22 cellular contexts compared by ENCODE assay signal in the genomic region with DNA sequence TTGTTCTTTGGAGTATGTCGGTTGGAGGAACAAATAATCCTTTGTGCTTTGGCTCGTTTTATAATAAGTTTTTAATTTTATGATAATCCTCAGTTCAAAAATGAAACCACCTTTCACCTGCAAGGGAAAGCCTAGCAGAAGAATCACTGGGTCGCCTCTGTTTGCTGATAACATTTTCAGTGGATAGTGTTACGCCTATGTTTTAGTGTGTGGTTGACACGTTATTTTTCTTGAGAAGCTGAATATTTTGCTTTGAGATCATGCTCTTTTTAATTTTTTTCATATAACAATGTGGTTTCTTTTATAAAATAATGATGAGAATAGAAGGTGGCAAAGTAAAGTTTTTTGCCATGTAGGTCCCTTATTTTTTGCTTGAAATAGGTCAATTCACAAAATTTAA.
A peak's percentile ranks its signal among the peaks of the same experiment; 100 is the strongest.
DNase-seq lines count a peak whose midpoint lies in the region; ATAC-seq and TF ChIP-seq lines count a peak whose summit lies in the region.
"Had no signal": no experiment of that assay in that cellular context is flagged by ENCODE, and none has a peak within 500 bp of the region (broad histone marks: within the 10 kb centered on the region; RNA-seq: fewer than 3 reads in every experiment).

No MANE protein-coding gene starts in this region.

- intact Hi-C loops in dendritic cell treated with granulocyte-macrophage colony-stimulating factor and Interleukin-4, amounts not matched to agents 40 ng/mL and 50 ng/mL, for 4 days (cut with micrococcal nuclease) = loop anchor here (2.0 kb wide), 2 partner anchors 32 to 86 kb away; no protein-coding TSS in a partner anchor
- intact Hi-C loops in spleen (cut with DNase I; ENCODE audit: low total_unique reads) = no loop called here

- no peaks in the 10 kb centered on the region for H3K27me3 Mint-ChIP-seq in dendritic cell treated with granulocyte-macrophage colony-stimulating factor and Interleukin-4, amounts not matched to agents 40 ng/mL and 50 ng/mL, for 4 days
- H3K27me3 Mint-ChIP-seq: B cell had no signal

- WGBS in SK-N-SH (ENCODE audit: low lambda C conversion rate) = 85% methylated on average over 5 of the region's 5 CpGs
- 89 to 92% (median 90%) methylated on average over 5 of the region's 5 CpGs for WGBS in spleen, 5 donors

- no peak for TF ChIP-seq RAD21 in SK-N-SH (IDR thresholded peaks at IDR 0.05; ENCODE audit: low read length)

- H3K4me3 ChIP-seq in SK-N-SH (ENCODE audit: low read depth in 2 of 2, low read length in 1 of 2) (no peak overlapping the region), Karpas-422 (ENCODE audit: low read length) (no peak overlapping the region), thoracic aorta (peak overlapping the region; percentile 42), spleen (no peak overlapping the region)
- H3K4me3 ChIP-seq: BLaER1, GM12878, GM23248 had no signal

- peaks cover 29% of the 10 kb centered on the region for H3K4me1 Mint-ChIP-seq in dendritic cell treated with granulocyte-macrophage colony-stimulating factor and Interleukin-4, amounts not matched to agents 40 ng/mL and 50 ng/mL, for 4 days (ENCODE audit: low read depth)
- H3K4me1 Mint-ChIP-seq: CD8-positive, alpha-beta memory T cell had no signal

- H3K4me2 ChIP-seq in SK-N-SH (no peak overlapping the region), Karpas-422 (ENCODE audit: low read depth, low read length, poor library complexity, severe bottlenecking) (no peak overlapping the region)
- H3K4me2 ChIP-seq: BLaER1 had no signal

- POLR2A ChIA-PET in SK-N-SH (lab: Yijun Ruan, JAX) = no interaction called here

- no peak for TF ChIP-seq EP300 in SK-N-SH (IDR thresholded peaks at IDR 0.05; ENCODE audit: borderline replicate concordance in 1 of 2, low read depth in 1 of 2, low read length in 1 of 2)

- H3K9me3 ChIP-seq in SK-N-SH (no peaks in the 10 kb centered on the region), Karpas-422 (ENCODE audit: low read length) (no peaks in the 10 kb centered on the region), thoracic aorta (no peaks in the 10 kb centered on the region), spleen (no peaks in the 10 kb centered on the region)

- H3K79me2 ChIP-seq in SK-N-SH (ENCODE audit: insufficient read depth) (no peaks in the 10 kb centered on the region), Karpas-422 (ENCODE audit: low read length) (no peaks in the 10 kb centered on the region)

- H2AFZ ChIP-seq in SK-N-SH (ENCODE audit: low read depth) = peak overlapping the region; percentile 53; the same call in 1 of the 2 replicates
- H2AFZ ChIP-seq in Karpas-422 (ENCODE audit: low read length) = peak overlapping the region; percentile 39
- H2AFZ ChIP-seq: GM23248 had no signal

- no peak for DNase-seq in SK-N-SH
- DNase-seq in Karpas-422 = no peak
- DNase-seq in thoracic aorta (ENCODE audit: low spot score) = no peak
- DNase-seq in spleen = no peak
- no peak for DNase-seq in stimulated activated CD4-positive, alpha-beta T cell treated with anti-CD3 and anti-CD28 coated beads, Interleukin-4, amount 100 ng/mL, for 1 hour
- DNase-seq in ureter (ENCODE audit: low spot score) = no peak
- DNase-seq: CD4-positive, alpha-beta T cell; CD8-positive, alpha-beta memory T cell; DMS 273 treated with DMSO at 0.1 percent for 48 hours; DMS79; EL; GDM1; GM23248; H7; HCEC 1CT had no signal

- no peak for ATAC-seq in SK-N-SH treated with all-trans-retinoic acid at 6 μM for 48 hours
- ATAC-seq in thoracic aorta (ENCODE audit: insufficient number of reproducible peaks, low FRiP score, low read depth) = no peak
- ATAC-seq: GM12878 had no signal

- TF ChIP-seq CTCF in SK-N-SH (IDR thresholded peaks at IDR 0.05) (no peak), thoracic aorta (IDR thresholded peaks at IDR 0.05) (no peak), spleen (IDR thresholded peaks at IDR 0.05 in 8 of 11, conservative IDR thresholded peaks at IDR 0.05 in 3 of 11) (no peak)

- H3F3A ChIP-seq in SK-N-SH (replicated peaks; ENCODE audit: insufficient read depth) = no peaks in the 10 kb centered on the region

- no peaks in the 10 kb centered on the region for H4K20me1 ChIP-seq in SK-N-SH (ENCODE audit: insufficient read depth)
- H4K20me1 ChIP-seq in Karpas-422 (ENCODE audit: insufficient read depth, low read depth, low read length) = no peaks in the 10 kb centered on the region
- H4K20me1 ChIP-seq: BLaER1 had no signal

- no peaks in the 10 kb centered on the region for H3K36me3 ChIP-seq in SK-N-SH (replicated peaks in 1 of 2; ENCODE audit: control insufficient read depth in 1 of 2, insufficient read depth in 2 of 2, low read length in 1 of 2)
- H3K36me3 ChIP-seq in Karpas-422 (ENCODE audit: insufficient read depth, low read length) = no peaks in the 10 kb centered on the region
- no peaks in the 10 kb centered on the region for H3K36me3 ChIP-seq in thoracic aorta
- H3K36me3 ChIP-seq in spleen = no peaks in the 10 kb centered on the region
- H3K36me3 ChIP-seq: BLaER1 had no signal

- no peak overlapping the region for H3K4me3 Mint-ChIP-seq in dendritic cell treated with granulocyte-macrophage colony-stimulating factor and Interleukin-4, amounts not matched to agents 40 ng/mL and 50 ng/mL, for 4 days
- H3K4me3 Mint-ChIP-seq: B cell; CD4-positive, alpha-beta T cell; CD8-positive, alpha-beta memory T cell had no signal

- no peak overlapping the region for H3K27ac ChIP-seq in SK-N-SH (ENCODE audit: low read depth in 2 of 2, low read length in 1 of 2)
- peak overlapping the region; percentile 94 for H3K27ac ChIP-seq in Karpas-422 (ENCODE audit: low read length)
- no peak overlapping the region for H3K27ac ChIP-seq in thoracic aorta
- H3K27ac ChIP-seq in spleen = peak overlapping the region in 4 of 8 donors; percentile 16 to 63 (median 44)
- H3K27ac ChIP-seq: 22Rv1, BLaER1, C4-2B, GM23248 had no signal

- H3K4me1 ChIP-seq in SK-N-SH (ENCODE audit: control insufficient read depth in 1 of 2, insufficient read depth in 2 of 2, low read depth in 1 of 2, low read length in 1 of 2) (no peaks in the 10 kb centered on the region; a peak in 1 of 4 replicates), Karpas-422 (ENCODE audit: low read length) (peaks cover 60% of the 10 kb centered on the region), thoracic aorta (ENCODE audit: control insufficient read depth in 1 of 2, low read depth in 2 of 2) (peaks cover 0 to 12% of the 10 kb centered on the region in 2 donors), spleen (no peaks in the 10 kb centered on the region)

- peaks cover 19% of the 10 kb centered on the region for H3K36me3 Mint-ChIP-seq in dendritic cell treated with granulocyte-macrophage colony-stimulating factor and Interleukin-4, amounts not matched to agents 40 ng/mL and 50 ng/mL, for 4 days (ENCODE audit: low read depth)
- H3K36me3 Mint-ChIP-seq: CD8-positive, alpha-beta memory T cell had no signal

- TF ChIP-seq POLR2A in spleen (IDR thresholded peaks at IDR 0.05) = no peak

- H3K9me2 ChIP-seq in SK-N-SH (no peaks in the 10 kb centered on the region), Karpas-422 (replicated peaks; ENCODE audit: insufficient read depth, low read length) (no peaks in the 10 kb centered on the region)

- H3K9ac ChIP-seq in SK-N-SH (no peak overlapping the region), Karpas-422 (ENCODE audit: low read length) (no peak overlapping the region)
- H3K9ac ChIP-seq: BLaER1, GM23248 had no signal

- H3K27me3 ChIP-seq in SK-N-SH (ENCODE audit: insufficient read depth) (no peaks in the 10 kb centered on the region), Karpas-422 (ENCODE audit: low read length) (no peaks in the 10 kb centered on the region), thoracic aorta (replicated peaks; ENCODE audit: insufficient read depth) (no peaks in the 10 kb centered on the region), spleen (replicated peaks in 1 of 7) (no peaks in the 10 kb centered on the region)
- H3K27me3 ChIP-seq: BLaER1 had no signal

- H3K27ac Mint-ChIP-seq in dendritic cell treated with granulocyte-macrophage colony-stimulating factor and Interleukin-4, amounts not matched to agents 40 ng/mL and 50 ng/mL, for 4 days = peak overlapping the region; percentile 95
- H3K27ac Mint-ChIP-seq: B cell; CD4-positive, alpha-beta T cell; CD8-positive, alpha-beta memory T cell had no signal

- CTCF ChIA-PET in SK-N-SH (lab: Yijun Ruan, JAX) = no interaction called here

- peaks cover 10% of the 10 kb centered on the region for H3K9me3 Mint-ChIP-seq in dendritic cell treated with granulocyte-macrophage colony-stimulating factor and Interleukin-4, amounts not matched to agents 40 ng/mL and 50 ng/mL, for 4 days
- H3K9me3 Mint-ChIP-seq: CD4-positive, alpha-beta T cell had no signal

TF ChIP-seq in SK-N-SH, 30 proteins besides CTCF, POLR2A, EP300 and RAD21 (continues in another document):
- TF ChIP-seq, protein P1, sequence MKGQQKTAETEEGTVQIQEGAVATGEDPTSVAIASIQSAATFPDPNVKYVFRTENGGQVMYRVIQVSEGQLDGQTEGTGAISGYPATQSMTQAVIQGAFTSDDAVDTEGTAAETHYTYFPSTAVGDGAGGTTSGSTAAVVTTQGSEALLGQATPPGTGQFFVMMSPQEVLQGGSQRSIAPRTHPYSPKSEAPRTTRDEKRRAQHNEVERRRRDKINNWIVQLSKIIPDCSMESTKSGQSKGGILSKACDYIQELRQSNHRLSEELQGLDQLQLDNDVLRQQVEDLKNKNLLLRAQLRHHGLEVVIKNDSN (IDR thresholded peaks at IDR 0.05; ENCODE audit: borderline replicate concordance, low read depth) = no peak
- no peak for TF ChIP-seq FOSL2 (IDR thresholded peaks at IDR 0.05; ENCODE audit: borderline replicate concordance, low read depth)
- TF ChIP-seq SIN3A (IDR thresholded peaks at IDR 0.05; ENCODE audit: borderline replicate concordance, low read depth, low read length) = no peak
- no peak for TF ChIP-seq MEF2A (IDR thresholded peaks at IDR 0.05; ENCODE audit: borderline replicate concordance, low read depth)

TF ChIP-seq in SK-N-SH treated with all-trans-retinoic acid at 6 μM for 48 hours, 23 proteins besides CTCF, POLR2A, EP300 and RAD21 (continues in another document):
- TF ChIP-seq, protein P2, sequence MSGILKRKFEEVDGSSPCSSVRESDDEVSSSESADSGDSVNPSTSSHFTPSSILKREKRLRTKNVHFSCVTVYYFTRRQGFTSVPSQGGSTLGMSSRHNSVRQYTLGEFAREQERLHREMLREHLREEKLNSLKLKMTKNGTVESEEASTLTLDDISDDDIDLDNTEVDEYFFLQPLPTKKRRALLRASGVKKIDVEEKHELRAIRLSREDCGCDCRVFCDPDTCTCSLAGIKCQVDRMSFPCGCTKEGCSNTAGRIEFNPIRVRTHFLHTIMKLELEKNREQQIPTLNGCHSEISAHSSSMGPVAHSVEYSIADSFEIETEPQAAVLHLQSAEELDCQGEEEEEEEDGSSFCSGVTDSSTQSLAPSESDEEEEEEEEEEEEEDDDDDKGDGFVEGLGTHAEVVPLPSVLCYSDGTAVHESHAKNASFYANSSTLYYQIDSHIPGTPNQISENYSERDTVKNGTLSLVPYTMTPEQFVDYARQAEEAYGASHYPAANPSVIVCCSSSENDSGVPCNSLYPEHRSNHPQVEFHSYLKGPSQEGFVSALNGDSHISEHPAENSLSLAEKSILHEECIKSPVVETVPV (CRISPR knock-in tag; IDR thresholded peaks at IDR 0.05) = no peak
- TF ChIP-seq TCF4 (CRISPR knock-in tag; IDR thresholded peaks at IDR 0.05; ENCODE audit: borderline replicate concordance) = no peak
